In the genomic region with DNA sequence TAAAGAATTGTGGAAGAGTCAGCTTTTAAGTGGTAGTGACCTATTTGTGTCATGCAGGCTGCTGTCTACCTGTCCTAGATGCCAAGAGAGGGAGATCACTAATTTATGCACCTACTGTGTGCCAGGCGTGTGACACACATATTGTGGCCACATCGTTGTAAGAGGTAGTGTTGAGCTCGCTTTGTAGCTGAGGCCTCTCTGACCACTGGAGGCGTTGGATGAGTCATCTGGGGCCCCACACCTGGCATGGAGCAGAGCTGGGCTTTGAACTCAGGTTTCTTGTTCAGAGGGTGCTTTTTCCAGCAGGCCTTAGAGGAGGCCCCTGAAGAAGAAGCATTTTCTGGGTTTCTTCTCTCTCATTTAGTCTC, we compare ENCODE assay signal across 9 cellular contexts. TPM values are rescaled to one million over a fixed set of nuclear protein-coding genes. Genes with fewer than 3 reads are reported as not detected.
DNase-seq lines count a peak whose midpoint lies in the region; ATAC-seq, FAIRE-seq and TF ChIP-seq lines count a peak whose summit lies in the region.
"Had no signal": no experiment of that assay in that cellular context is flagged by ENCODE, and none has a peak within 500 bp of the region (broad histone marks: within the 10 kb centered on the region; RNA-seq: fewer than 3 reads in every experiment).

No MANE protein-coding gene starts in this region.

- CTCF ChIA-PET in K562 (lab: Yijun Ruan, JAX; ENCODE audit: low intra/inter-chr PET ratio), result no interaction called here

- H3K9me1 ChIP-seq in K562 (ENCODE audit: control insufficient read depth, insufficient read depth, low read length), result no peaks in the 10 kb centered on the region

- no peaks in the 10 kb centered on the region for H3K27me3 ChIP-seq in K562 (ENCODE audit: control insufficient read depth in 2 of 2, insufficient read depth in 2 of 2, low read length in 2 of 2)

- no peaks in the 10 kb centered on the region for H3K9me3 ChIP-seq in K562 (replicated peaks; ENCODE audit: control insufficient read depth, insufficient read depth, low read depth, low read length)

- 15% methylated on average over 4 of the region's 4 CpGs for WGBS in K562 (ENCODE audit: insufficient coverage, low coverage, missing lambda C conversion rate)

- ATAC-seq in GM19468 (IDR thresholded peaks at IDR 0.05; ENCODE audit: extremely low read depth, unreplicated experiment), result peak; percentile 53
- ATAC-seq in HG03565 (IDR thresholded peaks at IDR 0.05; ENCODE audit: unreplicated experiment), result peak; percentile 74
- ATAC-seq in K562, result no peak; the same call in 2 of the 3 replicates

- TF ChIP-seq CTCF in K562 (IDR thresholded peaks at IDR 0.05 in 2 of 3, conservative IDR thresholded peaks at IDR 0.05 in 1 of 3; ENCODE audit: insufficient read depth in 2 of 3, low read depth in 1 of 3, low read length in 3 of 3), result 0 out of 6 replicates have a peak, but pooled peaks of 2 of the 3 experiments have one; percentile 26 to 32

- POLR2A ChIA-PET in K562 (lab: Yijun Ruan, JAX), result interaction anchor here (0.6 to 1.1 kb wide), 5 partner anchors 9 to 121 kb away, joined by 3 to 9 read pairs (median 4); no protein-coding TSS in a partner anchor

- in situ Hi-C loops in K562 (cut with MboI), result no loop called here

- peak overlapping the region; percentile 67 to 80 for H3K9ac ChIP-seq in K562 (ENCODE audit: insufficient read depth in 1 of 2, low read depth in 2 of 2, low read length in 2 of 2)

- no peak overlapping the region for H2AFZ ChIP-seq in K562 (ENCODE audit: low read depth, low read length)

- H4K20me1 ChIP-seq in K562 (replicated peaks; ENCODE audit: control insufficient read depth, insufficient read depth, low read length), result no peaks in the 10 kb centered on the region

- peak overlapping the region; percentile 92 for H3K27ac ChIP-seq in K562 (ENCODE audit: extremely low read depth, low read depth, low read length)

- TF ChIP-seq EP300 in K562 (IDR thresholded peaks at IDR 0.05; ENCODE audit: low read length), result no peak

- no peak overlapping the region for H3K4me3 ChIP-seq in K562
- H3K4me3 ChIP-seq: skin epidermis had no signal

- H3K79me2 ChIP-seq in K562 (ENCODE audit: control insufficient read depth, insufficient read depth, low read length), result peaks cover 59% of the 10 kb centered on the region

- peaks cover 42% of the 10 kb centered on the region; the same call in 2 of the 3 replicates for H3K36me3 ChIP-seq in K562 (ENCODE audit: control insufficient read depth, insufficient read depth, low read length)

- peaks cover 45 to 68% of the 10 kb centered on the region in 2 experiments for H3K4me1 ChIP-seq in K562 (replicated peaks in 1 of 2; ENCODE audit: control insufficient read depth in 2 of 2, insufficient read depth in 2 of 2, low read length in 2 of 2)

- no TSS peak for BruUV-seq in K562 (replicated peaks; lab: Mats Ljungman, UMichigan)

- H3K4me2 ChIP-seq in K562 (ENCODE audit: insufficient read depth, low read length), result peak overlapping the region; percentile 41; the same call in 1 of the 2 replicates

- FAIRE-seq in K562 (lab: Jason Lieb, UNC), result peak; percentile 61

- peak in 1 of 2 experiments; percentile 16; a peak in 1 of 4 replicates for TF ChIP-seq RAD21 in K562 (CRISPR knock-in tag; conservative IDR thresholded peaks at IDR 0.05 in 1 of 2, IDR thresholded peaks at IDR 0.05 in 1 of 2)

- no peak for TF ChIP-seq POLR2A in K562 (conservative IDR thresholded peaks at IDR 0.05)

- DNase-seq in COLO668 (lab: John Stamatoyannopoulos, UW; ENCODE audit: unreplicated experiment) (peak; percentile 0), K562 (ENCODE audit: extremely low read depth in 1 of 4, low spot score in 3 of 4) (peak; percentile 51 to 78 (median 56)), anterior cingulate cortex (lab: John Stamatoyannopoulos, UW) (no peak), NCI-H2196 (lab: John Stamatoyannopoulos, UW; ENCODE audit: unreplicated experiment) (no peak), T1000 (lab: John Stamatoyannopoulos, UW) (no peak)
- DNase-seq in stimulated activated CD8-positive, alpha-beta memory T cell treated with anti-CD3 and anti-CD28 coated beads, Interleukin-7, amount 100 ng/mL, for 48 hours (ENCODE audit: extremely low read depth in 1 of 2, low read depth in 1 of 2), result peak; percentile 41 to 75

- intact Hi-C loops in K562 (cut with micrococcal nuclease), result loop anchor here (10.0 kb wide), 3 partner anchors 84 to 494 kb away; no protein-coding TSS in a partner anchor

TF ChIP-seq in K562, 482 proteins besides CTCF, POLR2A, EP300 and RAD21 (continues in another document):
- TF ChIP-seq CTBP1 (IDR thresholded peaks at IDR 0.05; ENCODE audit: borderline replicate concordance), result peak; percentile 27; the same call in 1 of the 2 replicates
- TF ChIP-seq, protein P1, sequence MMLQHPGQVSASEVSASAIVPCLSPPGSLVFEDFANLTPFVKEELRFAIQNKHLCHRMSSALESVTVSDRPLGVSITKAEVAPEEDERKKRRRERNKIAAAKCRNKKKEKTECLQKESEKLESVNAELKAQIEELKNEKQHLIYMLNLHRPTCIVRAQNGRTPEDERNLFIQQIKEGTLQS (IDR thresholded peaks at IDR 0.05), result peak; percentile 92
- TF ChIP-seq, protein P1 (CRISPR knock-in tag; conservative IDR thresholded peaks at IDR 0.05), result peak; percentile 49; the same call in 1 of the 2 replicates
- TF ChIP-seq TCF7L2 (IDR thresholded peaks at IDR 0.05; ENCODE audit: low read depth, low read length), result no peak
- TF ChIP-seq JUNB (CRISPR knock-in tag; conservative IDR thresholded peaks at IDR 0.05), result peak; percentile 59; the same call in 1 of the 2 replicates
- TF ChIP-seq, protein P2, sequence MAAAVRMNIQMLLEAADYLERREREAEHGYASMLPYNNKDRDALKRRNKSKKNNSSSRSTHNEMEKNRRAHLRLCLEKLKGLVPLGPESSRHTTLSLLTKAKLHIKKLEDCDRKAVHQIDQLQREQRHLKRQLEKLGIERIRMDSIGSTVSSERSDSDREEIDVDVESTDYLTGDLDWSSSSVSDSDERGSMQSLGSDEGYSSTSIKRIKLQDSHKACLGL (CRISPR knock-in tag; IDR thresholded peaks at IDR 0.05; ENCODE audit: borderline replicate concordance, poor library complexity, severe bottlenecking), result no peak
- TF ChIP-seq FOSL1 (tag; conservative IDR thresholded peaks at IDR 0.05), result peak; percentile 90
- TF ChIP-seq, protein P3, sequence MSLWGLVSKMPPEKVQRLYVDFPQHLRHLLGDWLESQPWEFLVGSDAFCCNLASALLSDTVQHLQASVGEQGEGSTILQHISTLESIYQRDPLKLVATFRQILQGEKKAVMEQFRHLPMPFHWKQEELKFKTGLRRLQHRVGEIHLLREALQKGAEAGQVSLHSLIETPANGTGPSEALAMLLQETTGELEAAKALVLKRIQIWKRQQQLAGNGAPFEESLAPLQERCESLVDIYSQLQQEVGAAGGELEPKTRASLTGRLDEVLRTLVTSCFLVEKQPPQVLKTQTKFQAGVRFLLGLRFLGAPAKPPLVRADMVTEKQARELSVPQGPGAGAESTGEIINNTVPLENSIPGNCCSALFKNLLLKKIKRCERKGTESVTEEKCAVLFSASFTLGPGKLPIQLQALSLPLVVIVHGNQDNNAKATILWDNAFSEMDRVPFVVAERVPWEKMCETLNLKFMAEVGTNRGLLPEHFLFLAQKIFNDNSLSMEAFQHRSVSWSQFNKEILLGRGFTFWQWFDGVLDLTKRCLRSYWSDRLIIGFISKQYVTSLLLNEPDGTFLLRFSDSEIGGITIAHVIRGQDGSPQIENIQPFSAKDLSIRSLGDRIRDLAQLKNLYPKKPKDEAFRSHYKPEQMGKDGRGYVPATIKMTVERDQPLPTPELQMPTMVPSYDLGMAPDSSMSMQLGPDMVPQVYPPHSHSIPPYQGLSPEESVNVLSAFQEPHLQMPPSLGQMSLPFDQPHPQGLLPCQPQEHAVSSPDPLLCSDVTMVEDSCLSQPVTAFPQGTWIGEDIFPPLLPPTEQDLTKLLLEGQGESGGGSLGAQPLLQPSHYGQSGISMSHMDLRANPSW (CRISPR knock-in tag; IDR thresholded peaks at IDR 0.05), result no peak
- no peak for TF ChIP-seq TAL1 (IDR thresholded peaks at IDR 0.05)
- TF ChIP-seq NR2C2 (CRISPR knock-in tag; IDR thresholded peaks at IDR 0.05), result no peak
- no peak for TF ChIP-seq NR2C2 (tag; IDR thresholded peaks at IDR 0.05)
- TF ChIP-seq ARID1B (IDR thresholded peaks at IDR 0.05), result peak; percentile 39; the same call in 1 of the 2 replicates
- 0 out of 2 replicates have a peak, but pooled peaks have one; percentile 50 for TF ChIP-seq CREM (IDR thresholded peaks at IDR 0.05; ENCODE audit: low read depth)
- peak; percentile 17; the same call in 1 of the 2 replicates for TF ChIP-seq ZEB2 (IDR thresholded peaks at IDR 0.05)
- no peak for TF ChIP-seq EP400 (IDR thresholded peaks at IDR 0.05)

RNA-seq across cellular contexts. Expression of a gene that starts 52.3 kb away (rescaled TPM):
- total RNA-seq in K562 (2011; cell fraction: chromatin; rRNA removed; ENCODE audit: low replicate concordance), result 22.6 and 54.0 TPM in 2 replicates
- 22.5 and 24.7 TPM in 2 replicates for total RNA-seq in K562 (2011; cell fraction: nucleolus; rRNA removed)
- 26.1 and 40.6 TPM in 2 replicates for total RNA-seq in K562 (2011; cell fraction: nucleoplasm; rRNA removed)
- total RNA-seq in K562 (2014; rRNA removed), result 2.8 and 3.0 TPM in 2 replicates
- 1.7 and 2.0 TPM in 2 replicates for total RNA-seq in K562 (2014; rRNA removed; fragmentation: Illumina TruSeq; extraction: Trizol)
- total RNA-seq in K562 (2015; rRNA removed; fragmentation: Illumina TruSeq; extraction: Trizol), result 3.7 and 4.8 TPM in 2 replicates
- 4.6 and 5.0 TPM in 2 replicates for total RNA-seq in K562 (2021)
- polyA plus RNA-seq in K562 (2011; rRNA removed), result 1.5 and 7.3 TPM in 2 replicates
- polyA plus RNA-seq in K562 (2011; cell fraction: cytosol; rRNA removed), result 3.5 and 4.4 TPM in 2 replicates
- polyA plus RNA-seq in K562 (2011; cell fraction: nucleus; rRNA removed), result 11.1 and 15.7 TPM in 2 replicates
- 9.1 and 14.2 TPM in 2 replicates for polyA plus RNA-seq in K562 (2012)
- 3.8 and 5.8 TPM in 2 replicates for polyA plus RNA-seq in K562 (2014; fragmentation: Illumina TruSeq; extraction: Trizol)
- polyA plus RNA-seq in K562 (2014; fragmentation: Nextera tagmentation; extraction: Ambion mirVana), result under 1 TPM; 0.45 to 0.77 TPM
- 5.6 and 6.9 TPM in 2 replicates for polyA plus RNA-seq in K562 (2014; rRNA removed)
- polyA minus RNA-seq in K562 (2011; rRNA and poly(A)+ RNA removed), result 3.0 and 4.4 TPM in 2 replicates
- polyA minus RNA-seq in K562 (2011; cell fraction: cytosol; rRNA and poly(A)+ RNA removed), result 1.9 and 2.5 TPM in 2 replicates
- polyA minus RNA-seq in K562 (2011; cell fraction: nucleus; rRNA and poly(A)+ RNA removed), result 3.1 and 7.2 TPM in 2 replicates

Comparison
In these comparisons a context has a peak if more than half of its experiments do, and no peak if none do; other contexts are left out.
1. DNase-seq: peak in COLO668 (single experiment), K562 (4 of 4) and stimulated activated CD8-positive, alpha-beta memory T cell treated with anti-CD3 and anti-CD28 coated beads, Interleukin-7, amount 100 ng/mL, for 48 hours (2 of 2); none in anterior cingulate cortex (0 of 58), NCI-H2196 (single experiment) and T1000 (single experiment).